ENCODE assay signal across 10 cellular contexts in the genomic region with DNA sequence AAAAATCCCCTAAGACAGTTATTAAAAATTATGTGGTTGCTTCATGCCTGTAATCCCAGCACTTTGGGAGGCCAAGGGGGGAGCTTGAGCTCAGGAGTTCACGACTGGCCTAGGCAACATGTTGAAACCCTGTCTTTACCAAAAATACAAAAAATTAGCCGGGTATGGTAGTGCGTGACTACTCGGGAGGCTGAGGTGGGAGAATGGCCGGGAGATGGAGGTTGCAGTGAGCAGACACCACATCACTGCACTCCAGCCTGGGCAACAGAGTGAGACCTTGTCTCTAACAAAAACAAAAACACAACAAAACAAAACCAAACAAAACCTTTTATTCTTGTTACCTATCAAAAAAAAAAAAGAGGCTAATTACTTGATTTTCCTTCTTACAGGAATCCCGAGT. TPM values are rescaled to one million over a fixed set of nuclear protein-coding genes. Genes with fewer than 3 reads are reported as not detected.
DNase-seq lines count a peak whose midpoint lies in the region; ATAC-seq and TF ChIP-seq lines count a peak whose summit lies in the region.
"Had no signal": no experiment of that assay in that cellular context is flagged by ENCODE, and none has a peak within 500 bp of the region (broad histone marks: within the 10 kb centered on the region; RNA-seq: fewer than 3 reads in every experiment).

No MANE protein-coding gene starts in this region.

- H3K36me3 ChIP-seq in kidney epithelial cell (ENCODE audit: control insufficient read depth, insufficient read depth, low read length): peaks cover 1% of the 10 kb centered on the region
- H3K36me3 ChIP-seq in suprapubic skin: no peaks in the 10 kb centered on the region
- H3K36me3 ChIP-seq: right atrium auricular region, uterus had no signal

- no peaks in the 10 kb centered on the region for H3K27me3 Mint-ChIP-seq in activated naive CD4-positive, alpha-beta T cell treated with anti-CD3 and anti-CD28 coated beads, Interleukin-2, amount 50 U/mL, for 24 hours

- H3K4me3 Mint-ChIP-seq in activated naive CD4-positive, alpha-beta T cell treated with anti-CD3 and anti-CD28 coated beads, Interleukin-2, amount 50 U/mL, for 24 hours: peak overlapping the region; percentile 94

- H3K4me1 Mint-ChIP-seq in activated naive CD4-positive, alpha-beta T cell treated with anti-CD3 and anti-CD28 coated beads, Interleukin-2, amount 50 U/mL, for 24 hours: peaks cover 50% of the 10 kb centered on the region

- peaks cover 44% of the 10 kb centered on the region for H3K4me1 ChIP-seq in suprapubic skin

- H3K9me3 Mint-ChIP-seq in activated naive CD4-positive, alpha-beta T cell treated with anti-CD3 and anti-CD28 coated beads, Interleukin-2, amount 50 U/mL, for 24 hours: no peaks in the 10 kb centered on the region
- H3K9me3 Mint-ChIP-seq in activated naive CD4-positive, alpha-beta T cell treated with anti-CD3 and anti-CD28 coated beads, Interleukin-2, amount 50 U/mL, for 72 hours: no peaks in the 10 kb centered on the region

- TF ChIP-seq POLR2A in suprapubic skin (IDR thresholded peaks at IDR 0.05): no peak

- 72% methylated on average over 6 of the region's 6 CpGs for whole genome bisulfite sequencing in suprapubic skin

- peak overlapping the region; percentile 96 for H3K27ac Mint-ChIP-seq in activated naive CD4-positive, alpha-beta T cell treated with anti-CD3 and anti-CD28 coated beads, Interleukin-2, amount 50 U/mL, for 24 hours
- peak overlapping the region; percentile 90 to 97 for H3K27ac Mint-ChIP-seq in activated naive CD4-positive, alpha-beta T cell treated with anti-CD3 and anti-CD28 coated beads, Interleukin-2, amount 50 U/mL, for 72 hours

- no peak for TF ChIP-seq EP300 in suprapubic skin (IDR thresholded peaks at IDR 0.05)

- H3K36me3 Mint-ChIP-seq in activated naive CD4-positive, alpha-beta T cell treated with anti-CD3 and anti-CD28 coated beads, Interleukin-2, amount 50 U/mL, for 24 hours: peaks cover 18% of the 10 kb centered on the region
- H3K36me3 Mint-ChIP-seq in activated naive CD4-positive, alpha-beta T cell treated with anti-CD3 and anti-CD28 coated beads, Interleukin-2, amount 50 U/mL, for 72 hours: peaks cover 0 to 29% of the 10 kb centered on the region in 2 donors

- DNase-seq in activated naive CD4-positive, alpha-beta T cell treated with Interleukin-2 at 50 U/mL for 16 hours: no peak
- DNase-seq in activated naive CD4-positive, alpha-beta T cell treated with anti-CD3 and anti-CD28 coated beads, Interleukin-2, amount 50 U/mL, for 72 hours (ENCODE audit: low spot score in 2 of 2): no peak
- DNase-seq in kidney epithelial cell (ENCODE audit: low read depth): no peak
- no peak for DNase-seq in suprapubic skin (ENCODE audit: low spot score in 2 of 2)
- DNase-seq in middle frontal gyrus (ENCODE audit: extremely low spot score, low spot score): no peak
- DNase-seq in NCI-H446 treated with DMSO at 0.1 percent for 48 hours (lab: John Stamatoyannopoulos, UW): no peak
- no peak for DNase-seq in KG1 (lab: John Stamatoyannopoulos, UW)
- DNase-seq: uterus had no signal

- TF ChIP-seq CTCF in kidney epithelial cell (IDR thresholded peaks at IDR 0.05; ENCODE audit: insufficient read depth, low read length, poor library complexity, severe bottlenecking) (no peak), suprapubic skin (IDR thresholded peaks at IDR 0.05) (no peak)

- no peak overlapping the region for H3K27ac ChIP-seq in suprapubic skin

- no peak for ATAC-seq in activated naive CD4-positive, alpha-beta T cell treated with anti-CD3 and anti-CD28 coated beads, Interleukin-2, amount 50 U/mL, for 72 hours

- H3K27me3 ChIP-seq in kidney epithelial cell (ENCODE audit: control insufficient read depth, insufficient read depth, low read length) (no peaks in the 10 kb centered on the region), suprapubic skin (no peaks in the 10 kb centered on the region)
- H3K27me3 ChIP-seq: right atrium auricular region, uterus had no signal

- peak overlapping the region; percentile 2 for H3K4me3 ChIP-seq in kidney epithelial cell (ENCODE audit: low read depth, low read length)
- peak overlapping the region; percentile 78 for H3K4me3 ChIP-seq in suprapubic skin

- no peaks in the 10 kb centered on the region for H3K9me3 ChIP-seq in suprapubic skin
- H3K9me3 ChIP-seq: right atrium auricular region, uterus had no signal

RNA-seq across cellular contexts. Expression of a gene that starts 2.1 kb away (rescaled TPM):
- total RNA-seq in activated naive CD4-positive, alpha-beta T cell treated with anti-CD3 and anti-CD28 coated beads, Interleukin-2, amount 50 U/mL, for 72 hours: 10 to 100 TPM; 67.8 to 91.3 TPM
- 16.1 and 16.7 TPM in 2 replicates for total RNA-seq in kidney epithelial cell
- total RNA-seq in suprapubic skin: 10 to 100 TPM; 30.9 to 52.6 (median 43.8) TPM

RNA-seq across cellular contexts. Expression of a gene that starts 50.6 kb away (rescaled TPM):
- 1 to 10 TPM in 1 of 2 donors, under 1 TPM in 1; 0.57 to 1.1 TPM for total RNA-seq in activated naive CD4-positive, alpha-beta T cell treated with anti-CD3 and anti-CD28 coated beads, Interleukin-2, amount 50 U/mL, for 72 hours
- total RNA-seq in kidney epithelial cell (8.5 and 9.3 TPM in 2 replicates), suprapubic skin (1 to 10 TPM; 1.4 to 3.3 (median 2.2) TPM)
